9 cellular contexts compared by ENCODE assay signal in genomic region chr10:63515002-63515763, GRCh38. TPM values are rescaled to one million over a fixed set of nuclear protein-coding genes. Genes with fewer than 3 reads are reported as not detected.
A peak's percentile ranks its signal among the peaks of the same experiment; 100 is the strongest.
DNase-seq lines count a peak whose midpoint lies in the region; ATAC-seq, FAIRE-seq and TF ChIP-seq lines count a peak whose summit lies in the region.
"Had no signal": no experiment of that assay in that cellular context is flagged by ENCODE, and none has a peak within 500 bp of the region (broad histone marks: within the 10 kb centered on the region; RNA-seq: fewer than 3 reads in every experiment).

No MANE protein-coding gene starts in this region.

- peaks cover 18% of the 10 kb centered on the region for H4K20me1 ChIP-seq in Karpas-422 (ENCODE audit: insufficient read depth, low read depth, low read length)

- no peak overlapping the region for H3K18ac ChIP-seq in neuronal stem cell (ENCODE audit: low read length)

- H4K91ac ChIP-seq in neuronal stem cell (ENCODE audit: low read depth, low read length, poor library complexity): no peak overlapping the region

- H3K23ac ChIP-seq in neuronal stem cell (ENCODE audit: low read depth, low read length, poor library complexity): no peak overlapping the region

- H2BK15ac ChIP-seq in neuronal stem cell (ENCODE audit: low read length): no peak overlapping the region

- H3K9ac ChIP-seq in neuronal stem cell (ENCODE audit: low read depth, low read length, poor library complexity): no peak overlapping the region
- H3K9ac ChIP-seq in Karpas-422 (ENCODE audit: low read length): no peak overlapping the region
- H3K9ac ChIP-seq: parathyroid adenoma had no signal

- no peak overlapping the region for H3K4me3 ChIP-seq in neuronal stem cell (ENCODE audit: low read length in 2 of 2)
- H3K4me3 ChIP-seq in Karpas-422 (ENCODE audit: low read length): no peak overlapping the region

- FAIRE-seq in GM12891 (lab: Jason Lieb, UNC): no peak

- no peak overlapping the region for H2BK5ac ChIP-seq in neuronal stem cell (ENCODE audit: low read length)

- H2BK120ac ChIP-seq in neuronal stem cell (ENCODE audit: low read depth, low read length): no peak overlapping the region

- H3K27ac ChIP-seq in neuronal stem cell (replicated peaks; ENCODE audit: low read length): peak overlapping the region; percentile 69
- no peak overlapping the region for H3K27ac ChIP-seq in Karpas-422 (ENCODE audit: low read length)
- H3K27ac ChIP-seq: parathyroid adenoma had no signal

- H3K4me1 ChIP-seq in neuronal stem cell (ENCODE audit: control insufficient read depth in 2 of 2, insufficient read depth in 1 of 2, low read depth in 1 of 2, low read length in 2 of 2) (peaks cover 0 to 2% of the 10 kb centered on the region in 2 donors), Karpas-422 (ENCODE audit: low read length) (peaks cover 14% of the 10 kb centered on the region)

- DNase-seq in GM12891 (ENCODE audit: insufficient read length, low spot score): no peak
- peak; percentile 34 for DNase-seq in NOMO-1 treated with dmso at 0.1 percent for 144 hours (lab: John Stamatoyannopoulos, UW; ENCODE audit: unreplicated experiment)
- peak; percentile 68 for DNase-seq in dermis blood vessel endothelial cell
- no peak for DNase-seq in neuronal stem cell (ENCODE audit: low spot score)
- DNase-seq in Karpas-422: no peak
- DNase-seq in GDM1 (lab: John Stamatoyannopoulos, UW): no peak
- DNase-seq in NCI-H2081 treated with DMSO at 0.1 percent for 48 hours (lab: John Stamatoyannopoulos, UW): no peak

- H3K36me3 ChIP-seq in neuronal stem cell (replicated peaks in 1 of 2; ENCODE audit: control insufficient read depth in 2 of 2, insufficient read depth in 2 of 2, low read length in 2 of 2) (peaks cover 2 to 34% of the 10 kb centered on the region in 2 donors), Karpas-422 (ENCODE audit: insufficient read depth, low read length) (no peaks in the 10 kb centered on the region)

- no peaks in the 10 kb centered on the region for H3K79me1 ChIP-seq in neuronal stem cell (ENCODE audit: low read depth, low read length)

- H3K4ac ChIP-seq in neuronal stem cell (ENCODE audit: low read length): no peak overlapping the region

- no CpG with 5 or more reads among the region's 5 CpGs for WGBS in neuronal stem cell (ENCODE audit: extremely low coverage in 2 of 2, insufficient read length in 2 of 2, insufficient replicate concordance in 1 of 2), 2 donors

- H3K9me2 ChIP-seq in Karpas-422 (replicated peaks; ENCODE audit: insufficient read depth, low read length): no peaks in the 10 kb centered on the region

- H4K8ac ChIP-seq in neuronal stem cell (ENCODE audit: low read depth, low read length): no peak overlapping the region

- H2BK12ac ChIP-seq in neuronal stem cell (ENCODE audit: low read length): no peak overlapping the region

- H3K27me3 ChIP-seq in neuronal stem cell (ENCODE audit: control insufficient read depth in 3 of 3, insufficient read depth in 3 of 3, low read depth in 1 of 3, low read length in 3 of 3) (no peaks in the 10 kb centered on the region), Karpas-422 (ENCODE audit: low read length) (no peaks in the 10 kb centered on the region)

- no peak overlapping the region for H3K14ac ChIP-seq in neuronal stem cell (ENCODE audit: low read length)

- H2AK5ac ChIP-seq in neuronal stem cell (ENCODE audit: low read depth, low read length): no peak overlapping the region

- H3K4me2 ChIP-seq in neuronal stem cell (ENCODE audit: insufficient read depth, low read length, poor library complexity, severe bottlenecking): no peak overlapping the region
- no peak overlapping the region for H3K4me2 ChIP-seq in Karpas-422 (ENCODE audit: low read depth, low read length, poor library complexity, severe bottlenecking)

- peaks cover 7% of the 10 kb centered on the region for H3K79me2 ChIP-seq in Karpas-422 (ENCODE audit: low read length)

- H2AFZ ChIP-seq in neuronal stem cell (ENCODE audit: low read length): no peak overlapping the region
- H2AFZ ChIP-seq in Karpas-422 (ENCODE audit: low read length): no peak overlapping the region
- H2AFZ ChIP-seq: parathyroid adenoma had no signal

- no peak for TF ChIP-seq POLR2A in GM12891 (IDR thresholded peaks at IDR 0.05; ENCODE audit: low read depth, low read length)

- H3K9me3 ChIP-seq in neuronal stem cell (replicated peaks in 1 of 2; ENCODE audit: control insufficient read depth in 2 of 2, insufficient read depth in 1 of 2, low read depth in 1 of 2, low read length in 2 of 2): peaks cover 0 to 56% of the 10 kb centered on the region in 2 donors
- H3K9me3 ChIP-seq in Karpas-422 (ENCODE audit: low read length): no peaks in the 10 kb centered on the region

- no peak for ATAC-seq in HG02970 (IDR thresholded peaks at IDR 0.05; ENCODE audit: low FRiP score, unreplicated experiment)

TF ChIP-seq in GM12891, 5 proteins besides CTCF, POLR2A, EP300 and RAD21:
- peak; percentile 56 for TF ChIP-seq SPI1 (IDR thresholded peaks at IDR 0.05; ENCODE audit: low read depth, low read length)
- TF ChIP-seq PAX5 (IDR thresholded peaks at IDR 0.05; ENCODE audit: insufficient read depth, low read length, severe bottlenecking): no peak

RNA-seq across cellular contexts. Expression of gene REEP3, which starts 6.0 kb away (rescaled TPM):
- polyA plus RNA-seq in GM12891 (2012; ENCODE audit: low read depth, missing spikeins): 4.5 TPM
- total RNA-seq in dermis blood vessel endothelial cell: 57.4 and 67.6 TPM in 2 replicates
- polyA plus RNA-seq in neuronal stem cell (2013, experiment 1 of 2): 23.3 TPM
- 24.1 TPM for polyA plus RNA-seq in neuronal stem cell (2013, experiment 2 of 2)
- 1.8 and 1.9 TPM in 2 replicates for total RNA-seq in Karpas-422 (2014; rRNA removed; shearing (Covaris generic); ENCODE audit: low replicate concordance)

RNA-seq across cellular contexts. Expression of gene JMJD1C, which starts 49.4 kb away (rescaled TPM):
- polyA plus RNA-seq in GM12891 (2012; ENCODE audit: low read depth, missing spikeins): 27.1 TPM
- total RNA-seq in dermis blood vessel endothelial cell: 167 and 205 TPM in 2 replicates
- polyA plus RNA-seq in neuronal stem cell (2013, experiment 1 of 2): 26.1 TPM
- polyA plus RNA-seq in neuronal stem cell (2013, experiment 2 of 2): 28.4 TPM
- 66.7 and 141 TPM in 2 replicates for total RNA-seq in Karpas-422 (2014; rRNA removed; shearing (Covaris generic); ENCODE audit: low replicate concordance)

Comparison
In these comparisons a context has a peak if more than half of its experiments do, and no peak if none do; other contexts are left out.
1. DNase-seq: peak in NOMO-1 treated with dmso at 0.1 percent for 144 hours (single experiment) and dermis blood vessel endothelial cell (single experiment); none in GM12891 (single experiment), neuronal stem cell (single experiment), Karpas-422 (single experiment), GDM1 (single experiment) and NCI-H2081 treated with DMSO at 0.1 percent for 48 hours (single experiment).
2. RNA of gene REEP3, which starts 6.0 kb away (total RNA-seq): 57.4 to 67.6 TPM in dermis blood vessel endothelial cell; 1.8 to 1.9 TPM in Karpas-422; every median in the first group is over 10 times any median in the second.